Comparison of ENCODE assay signal across 34 cellular contexts in the genomic region with DNA sequence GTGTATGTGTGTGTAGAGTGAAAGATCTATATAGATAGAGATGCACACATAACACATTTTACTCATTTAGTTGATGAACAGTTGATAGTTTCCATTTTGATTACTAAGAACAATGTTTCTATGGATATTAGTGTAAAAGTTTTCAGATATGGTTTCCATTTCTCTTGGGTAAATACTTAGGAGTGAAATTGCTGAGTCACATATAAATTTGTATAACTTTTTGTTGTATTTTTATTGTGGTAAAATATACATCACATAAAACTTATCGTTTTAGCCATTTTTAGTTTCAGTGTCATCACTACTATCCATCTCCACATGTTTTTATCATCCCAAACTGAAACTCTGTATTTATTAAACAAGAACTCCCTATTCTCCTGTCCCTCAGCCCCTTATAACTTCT.
"Had no signal": no experiment of that assay in that cellular context is flagged by ENCODE, and none has a peak within 500 bp of the region (broad histone marks: within the 10 kb centered on the region; RNA-seq: fewer than 3 reads in every experiment).

No MANE protein-coding gene starts in this region.

- H3K27me3 ChIP-seq: adrenal gland, body of pancreas, brain microvascular endothelial cell, breast epithelium, colonic mucosa had no signal

- DNase-seq: activated B cell treated with CpG ODN at 0.5 μM for 24 hours; activated CD4-positive, alpha-beta memory T cell treated with anti-CD3 and anti-CD28 coated beads for 36 hours; activated CD4-positive, alpha-beta T cell treated with anti-CD3 and anti-CD28 coated beads for 4 hours; activated CD4-positive, alpha-beta T cell treated with anti-CD3 and anti-CD28 coated beads, Interleukin-2, amount 10 ng/mL, durations not matched to agents 24 days and 14 days; activated CD4-positive, alpha-beta T cell treated with anti-CD3 and anti-CD28 coated beads, Interleukin-2, amount 50 U/mL, for 1 hour; activated CD4-positive, alpha-beta T cell treated with anti-CD3 and anti-CD28 coated beads, Interleukin-2, amount 50 U/mL, for 4 hours; activated CD4-positive, CD25-positive, alpha-beta regulatory T cell treated with anti-CD3 and anti-CD28 coated beads, Interleukin-2, amount 50 U/mL, for 72 hours; activated CD8-positive, alpha-beta memory T cell treated with anti-CD3 and anti-CD28 coated beads, Interleukin-2, amount 50 U/mL, for 4 hours; activated CD8-positive, alpha-beta T cell treated with anti-CD3 and anti-CD28 coated beads for 36 hours; activated effector memory CD4-positive, alpha-beta T cell treated with anti-CD3 and anti-CD28 coated beads, Interleukin-2, amount 50 U/mL, for 16 hours; activated gamma-delta T cell treated with Interleukin-2 at 50 U/mL for 16 hours; activated naive CD4-positive, alpha-beta T cell; activated naive CD4-positive, alpha-beta T cell treated with anti-CD3 and anti-CD28 coated beads for 36 hours; activated naive CD4-positive, alpha-beta T cell treated with anti-CD3 and anti-CD28 coated beads, Interleukin-2, amount 50 U/mL, for 16 hours; activated naive CD8-positive, alpha-beta T cell treated with anti-CD3 and anti-CD28 coated beads for 36 hours; activated T-cell treated with anti-CD3 and anti-CD28 coated beads for 4 hours; activated T-cell treated with anti-CD3 and anti-CD28 coated beads, Interleukin-2, amount 50 U/mL, for 1 hour; activated T-cell treated with anti-CD3 and anti-CD28 coated beads, Interleukin-2, amount 50 U/mL, for 4 hours; activated T-cell treated with anti-CD3 and anti-CD28 coated beads, Interleukin-2, amount 50 U/mL, for 72 hours; adrenal gland; amniotic stem cell; aorta; body of pancreas; brain microvascular endothelial cell; cerebellar nuclear complex; colonic mucosa; T-helper 2 cell; T-helper 9 cell had no signal

- FAIRE-seq: astrocyte, TTC549 had no signal

- H3K9me3 ChIP-seq: colonic mucosa had no signal

- ATAC-seq: activated CD8-positive, alpha-beta T cell treated with anti-CD3 and anti-CD28 coated beads for 36 hours; activated naive CD4-positive, alpha-beta T cell treated with anti-CD3 and anti-CD28 coated beads, Interleukin-2, amount 50 U/mL, for 72 hours; activated T-cell treated with anti-CD3 and anti-CD28 coated beads, Interleukin-2, amount 50 U/mL, for 4 hours; activated T-cell treated with anti-CD3 and anti-CD28 coated beads, Interleukin-2, amount 50 U/mL, for 72 hours; activated T-helper 17 cell treated with anti-CD3 and anti-CD28 coated beads, Interleukin-2, amount 50 U/mL, for 72 hours; body of pancreas had no signal

- H3K27ac ChIP-seq: adrenal gland, body of pancreas, brain microvascular endothelial cell, breast epithelium, colonic mucosa, VCaP had no signal

- H3K4me1 ChIP-seq: adrenal gland, body of pancreas, breast epithelium, colonic mucosa had no signal

- H3K4me3 ChIP-seq: adrenal gland, body of pancreas, breast epithelium, colonic mucosa had no signal

- H3K36me3 ChIP-seq: adrenal gland, brain microvascular endothelial cell, breast epithelium, colonic mucosa had no signal
